In genomic region chr3:134598813-134599563, GRCh38 we compare ENCODE assay signal across 16 cellular contexts. TPM values are rescaled to one million over a fixed set of nuclear protein-coding genes. Genes with fewer than 3 reads are reported as not detected.
DNase-seq lines count a peak whose midpoint lies in the region; ATAC-seq, FAIRE-seq and TF ChIP-seq lines count a peak whose summit lies in the region.
"Had no signal": no experiment of that assay in that cellular context is flagged by ENCODE, and none has a peak within 500 bp of the region (broad histone marks: within the 10 kb centered on the region; RNA-seq: fewer than 3 reads in every experiment).

No MANE protein-coding gene starts in this region.

- intact Hi-C loops in K562 (cut with micrococcal nuclease), result no loop called here
- intact Hi-C loops in activated T-helper 2 cell treated with anti-CD3 and anti-CD28 coated beads, Interferon-gamma antibody, Interleukin-2, Interleukin-4, amounts not matched to agents 10 μg/mL and 5 μg/mL and 100 μg/mL, durations not matched to agents 14 hours and 24 hours and 36 hours (cut with micrococcal nuclease), result no loop called here

- BruUV-seq in K562 (replicated peaks; lab: Mats Ljungman, UMichigan), result no TSS peak

- no peak overlapping the region for H3K4me3 ChIP-seq in K562
- no peak overlapping the region for H3K4me3 ChIP-seq in neural progenitor cell
- H3K4me3 ChIP-seq: PC-9 had no signal

- no peak overlapping the region for H3K4me2 ChIP-seq in K562 (ENCODE audit: insufficient read depth, low read length)
- no peak overlapping the region for H3K4me2 ChIP-seq in neural progenitor cell
- H3K4me2 ChIP-seq: PC-9 had no signal

- H3K36me3 Mint-ChIP-seq in neural progenitor cell, result peaks cover 4% of the 10 kb centered on the region
- no peaks in the 10 kb centered on the region for H3K36me3 Mint-ChIP-seq in activated T-helper 2 cell treated with anti-CD3 and anti-CD28 coated beads, Interferon-gamma antibody, Interleukin-2, Interleukin-4, amounts not matched to agents 10 μg/mL and 5 μg/mL and 100 μg/mL, durations not matched to agents 14 hours and 24 hours and 36 hours (ENCODE audit: low read depth)
- H3K36me3 Mint-ChIP-seq: CD4-positive, CD25-positive, alpha-beta regulatory T cell had no signal

- DNase-seq in AML-193 (lab: John Stamatoyannopoulos, UW) (peak; percentile 33 to 35), MV-4-11 (lab: John Stamatoyannopoulos, UW) (peak; percentile 32), K562 (ENCODE audit: extremely low read depth in 1 of 4, low spot score in 3 of 4) (no peak), neural progenitor cell (ENCODE audit: low spot score) (no peak), KBM-7 (no peak), NCI-H1436 (lab: John Stamatoyannopoulos, UW) (no peak), middle frontal gyrus (ENCODE audit: extremely low spot score, low spot score) (no peak)
- no peak for DNase-seq in activated T-helper 2 cell treated with anti-CD3 and anti-CD28 coated beads, Interferon-gamma antibody, Interleukin-2, Interleukin-4, amounts not matched to agents 10 μg/mL and 5 μg/mL and 100 μg/mL, durations not matched to agents 14 hours and 24 hours and 36 hours (ENCODE audit: low spot score)
- DNase-seq: Calu3; CD4-positive, CD25-positive, alpha-beta regulatory T cell; HCEC 1CT; NCI-H345; PC-9 had no signal

- H3K27me3 Mint-ChIP-seq in neural progenitor cell (ENCODE audit: insufficient read depth, low read depth), result peaks cover 3% of the 10 kb centered on the region
- H3K27me3 Mint-ChIP-seq in activated T-helper 2 cell treated with anti-CD3 and anti-CD28 coated beads, Interferon-gamma antibody, Interleukin-2, Interleukin-4, amounts not matched to agents 10 μg/mL and 5 μg/mL and 100 μg/mL, durations not matched to agents 14 hours and 24 hours and 36 hours (ENCODE audit: low read depth), result no peaks in the 10 kb centered on the region

- H3K9me3 ChIP-seq in K562 (replicated peaks; ENCODE audit: control insufficient read depth, insufficient read depth, low read depth, low read length) (no peaks in the 10 kb centered on the region), neural progenitor cell (ENCODE audit: low read depth) (no peaks in the 10 kb centered on the region)

- H2AFZ ChIP-seq in K562 (ENCODE audit: low read depth, low read length) (no peak overlapping the region), neural progenitor cell (replicated peaks) (no peak overlapping the region)
- H2AFZ ChIP-seq: PC-9 had no signal

- H3K4me1 Mint-ChIP-seq in neural progenitor cell, result peaks cover 56% of the 10 kb centered on the region
- H3K4me1 Mint-ChIP-seq in activated T-helper 2 cell treated with anti-CD3 and anti-CD28 coated beads, Interferon-gamma antibody, Interleukin-2, Interleukin-4, amounts not matched to agents 10 μg/mL and 5 μg/mL and 100 μg/mL, durations not matched to agents 14 hours and 24 hours and 36 hours (ENCODE audit: low read depth), result peaks cover 4% of the 10 kb centered on the region

- CTCF ChIA-PET in K562 (lab: Yijun Ruan, JAX; ENCODE audit: low intra/inter-chr PET ratio), result no interaction called here

- FAIRE-seq in K562 (lab: Jason Lieb, UNC), result no peak

- H3K4me3 Mint-ChIP-seq in neural progenitor cell, result peak overlapping the region; percentile 69
- no peak overlapping the region for H3K4me3 Mint-ChIP-seq in activated T-helper 2 cell treated with anti-CD3 and anti-CD28 coated beads, Interferon-gamma antibody, Interleukin-2, Interleukin-4, amounts not matched to agents 10 μg/mL and 5 μg/mL and 100 μg/mL, durations not matched to agents 14 hours and 24 hours and 36 hours (ENCODE audit: low read depth)

- WGBS in K562 (ENCODE audit: insufficient coverage, low coverage, missing lambda C conversion rate), result 0% methylated on average over 9 of the region's 10 CpGs

- H3K79me2 ChIP-seq in K562 (ENCODE audit: control insufficient read depth, insufficient read depth, low read length), result no peaks in the 10 kb centered on the region
- H3K79me2 ChIP-seq in neural progenitor cell (ENCODE audit: low read depth), result no peaks in the 10 kb centered on the region

- H3K27ac Mint-ChIP-seq in neural progenitor cell, result peak overlapping the region; percentile 17
- no peak overlapping the region for H3K27ac Mint-ChIP-seq in activated T-helper 2 cell treated with anti-CD3 and anti-CD28 coated beads, Interferon-gamma antibody, Interleukin-2, Interleukin-4, amounts not matched to agents 10 μg/mL and 5 μg/mL and 100 μg/mL, durations not matched to agents 14 hours and 24 hours and 36 hours
- H3K27ac Mint-ChIP-seq: CD4-positive, CD25-positive, alpha-beta regulatory T cell had no signal

- in situ Hi-C loops in K562 (cut with MboI) (no loop called here), KBM-7 (cut with MboI; ENCODE audit: low pct_unique_long_range_greater_than_20kb, low sequenced_read_pairs) (no loop called here)

- peaks cover 0 to 20% of the 10 kb centered on the region in 2 experiments; a peak in 1 of 5 replicates for H3K27me3 ChIP-seq in K562 (ENCODE audit: control insufficient read depth in 2 of 2, insufficient read depth in 2 of 2, low read length in 2 of 2)
- peaks cover 28% of the 10 kb centered on the region for H3K27me3 ChIP-seq in neural progenitor cell

- H3K9me3 Mint-ChIP-seq in neural progenitor cell, result peaks cover 12% of the 10 kb centered on the region
- no peaks in the 10 kb centered on the region for H3K9me3 Mint-ChIP-seq in activated T-helper 2 cell treated with anti-CD3 and anti-CD28 coated beads, Interferon-gamma antibody, Interleukin-2, Interleukin-4, amounts not matched to agents 10 μg/mL and 5 μg/mL and 100 μg/mL, durations not matched to agents 14 hours and 24 hours and 36 hours

- POLR2A ChIA-PET in K562 (lab: Yijun Ruan, JAX), result no interaction called here

- no peak overlapping the region for H3K27ac ChIP-seq in K562 (ENCODE audit: extremely low read depth, low read depth, low read length)
- H3K27ac ChIP-seq in neural progenitor cell, result no peak overlapping the region
- H3K27ac ChIP-seq: PC-9 had no signal

- H3K36me3 ChIP-seq in K562 (ENCODE audit: control insufficient read depth, insufficient read depth, low read length) (no peaks in the 10 kb centered on the region), neural progenitor cell (no peaks in the 10 kb centered on the region)

- H3K9ac ChIP-seq in K562 (ENCODE audit: insufficient read depth in 1 of 2, low read depth in 2 of 2, low read length in 2 of 2) (no peak overlapping the region), neural progenitor cell (no peak overlapping the region)

- no peaks in the 10 kb centered on the region for H3K9me1 ChIP-seq in K562 (ENCODE audit: control insufficient read depth, insufficient read depth, low read length)

- peaks cover 7% of the 10 kb centered on the region for H3F3A ChIP-seq in neural progenitor cell (ENCODE audit: low read depth)

- no peak for ATAC-seq in K562

- no peak for TF ChIP-seq RAD21 in K562 (CRISPR knock-in tag; conservative IDR thresholded peaks at IDR 0.05 in 1 of 2, IDR thresholded peaks at IDR 0.05 in 1 of 2)

- no peak for TF ChIP-seq POLR2A in K562 (conservative IDR thresholded peaks at IDR 0.05)

- TF ChIP-seq EP300 in K562 (IDR thresholded peaks at IDR 0.05; ENCODE audit: low read length), result no peak

- no peaks in the 10 kb centered on the region for H3K4me1 ChIP-seq in K562 (replicated peaks in 1 of 2; ENCODE audit: control insufficient read depth in 2 of 2, insufficient read depth in 2 of 2, low read length in 2 of 2)
- H3K4me1 ChIP-seq in neural progenitor cell, result peaks cover 33% of the 10 kb centered on the region

- TF ChIP-seq CTCF in K562 (IDR thresholded peaks at IDR 0.05 in 2 of 3, conservative IDR thresholded peaks at IDR 0.05 in 1 of 3; ENCODE audit: insufficient read depth in 2 of 3, low read depth in 1 of 3, low read length in 3 of 3) (no peak), neural progenitor cell (IDR thresholded peaks at IDR 0.05) (no peak)

- H4K20me1 ChIP-seq in K562 (replicated peaks; ENCODE audit: control insufficient read depth, insufficient read depth, low read length), result no peaks in the 10 kb centered on the region
- H4K20me1 ChIP-seq in neural progenitor cell (ENCODE audit: low read depth), result no peaks in the 10 kb centered on the region

TF ChIP-seq in K562, 482 proteins besides CTCF, POLR2A, EP300 and RAD21:
- TF ChIP-seq GATAD2B (IDR thresholded peaks at IDR 0.05; ENCODE audit: borderline replicate concordance), result no peak
- TF ChIP-seq MAZ (CRISPR knock-in tag; conservative IDR thresholded peaks at IDR 0.05 in 1 of 2, IDR thresholded peaks at IDR 0.05 in 1 of 2), result no peak
- TF ChIP-seq RFX1 (IDR thresholded peaks at IDR 0.05), result peak; percentile 35; the same call in 1 of the 2 replicates

RNA-seq across cellular contexts. Expression of gene KY, which starts 51.8 kb away (rescaled TPM):
- not detected in 2 replicates for total RNA-seq in K562 (2011; cell fraction: chromatin; rRNA removed; ENCODE audit: low replicate concordance)
- not detected in 2 replicates for total RNA-seq in K562 (2011; cell fraction: nucleolus; rRNA removed)
- not detected in 2 replicates for total RNA-seq in K562 (2011; cell fraction: nucleoplasm; rRNA removed)
- not detected in 2 replicates for total RNA-seq in K562 (2014; rRNA removed)
- not detected in 2 replicates for total RNA-seq in K562 (2014; rRNA removed; fragmentation: Illumina TruSeq; extraction: Trizol)
- total RNA-seq in K562 (2015; rRNA removed; fragmentation: Illumina TruSeq; extraction: Trizol), result not detected in 2 replicates
- total RNA-seq in K562 (2021), result not detected in 2 replicates
- not detected in 2 replicates for polyA plus RNA-seq in K562 (2011; rRNA removed)
- polyA plus RNA-seq in K562 (2011; cell fraction: cytosol; rRNA removed), result not detected in 2 replicates
- not detected in 2 replicates for polyA plus RNA-seq in K562 (2011; cell fraction: nucleus; rRNA removed)
- not detected in 2 replicates for polyA plus RNA-seq in K562 (2012)
- not detected in 2 replicates for polyA plus RNA-seq in K562 (2014; fragmentation: Illumina TruSeq; extraction: Trizol)
- polyA plus RNA-seq in K562 (2014; fragmentation: Nextera tagmentation; extraction: Ambion mirVana), result not detected
- not detected in 2 replicates for polyA plus RNA-seq in K562 (2014; rRNA removed)
- not detected in 2 replicates for polyA minus RNA-seq in K562 (2011; rRNA and poly(A)+ RNA removed)
- not detected in 2 replicates for polyA minus RNA-seq in K562 (2011; cell fraction: cytosol; rRNA and poly(A)+ RNA removed)
- not detected in 2 replicates for polyA minus RNA-seq in K562 (2011; cell fraction: nucleus; rRNA and poly(A)+ RNA removed)
- 0.09 TPM in 1 of 2 replicates, not detected in the other for total RNA-seq in neural progenitor cell (ENCODE audit: low replicate concordance)
- not detected in 2 replicates for total RNA-seq in activated T-helper 2 cell treated with anti-CD3 and anti-CD28 coated beads, Interferon-gamma antibody, Interleukin-2, Interleukin-4, amounts not matched to agents 10 μg/mL and 5 μg/mL and 100 μg/mL, durations not matched to agents 14 hours and 24 hours and 36 hours
- total RNA-seq: A172; Calu3; CD4-positive, CD25-positive, alpha-beta regulatory T cell; G401; LHCN-M2; PC-9 had no signal
- polyA plus RNA-seq: CD4-positive, CD25-positive, alpha-beta regulatory T cell had no signal

Comparison
In these comparisons a context has a peak if more than half of its experiments do, and no peak if none do; other contexts are left out.
1. DNase-seq: peak in AML-193 (2 of 2) and MV-4-11 (single experiment); none in K562 (0 of 4), neural progenitor cell (single experiment), KBM-7 (single experiment), NCI-H1436 (single experiment), activated T-helper 2 cell treated with anti-CD3 and anti-CD28 coated beads, Interferon-gamma antibody, Interleukin-2, Interleukin-4, amounts not matched to agents 10 μg/mL and 5 μg/mL and 100 μg/mL, durations not matched to agents 14 hours and 24 hours and 36 hours (single experiment) and middle frontal gyrus (single experiment).